Comparison of ENCODE assay signal across 8 cellular contexts in the genomic region with DNA sequence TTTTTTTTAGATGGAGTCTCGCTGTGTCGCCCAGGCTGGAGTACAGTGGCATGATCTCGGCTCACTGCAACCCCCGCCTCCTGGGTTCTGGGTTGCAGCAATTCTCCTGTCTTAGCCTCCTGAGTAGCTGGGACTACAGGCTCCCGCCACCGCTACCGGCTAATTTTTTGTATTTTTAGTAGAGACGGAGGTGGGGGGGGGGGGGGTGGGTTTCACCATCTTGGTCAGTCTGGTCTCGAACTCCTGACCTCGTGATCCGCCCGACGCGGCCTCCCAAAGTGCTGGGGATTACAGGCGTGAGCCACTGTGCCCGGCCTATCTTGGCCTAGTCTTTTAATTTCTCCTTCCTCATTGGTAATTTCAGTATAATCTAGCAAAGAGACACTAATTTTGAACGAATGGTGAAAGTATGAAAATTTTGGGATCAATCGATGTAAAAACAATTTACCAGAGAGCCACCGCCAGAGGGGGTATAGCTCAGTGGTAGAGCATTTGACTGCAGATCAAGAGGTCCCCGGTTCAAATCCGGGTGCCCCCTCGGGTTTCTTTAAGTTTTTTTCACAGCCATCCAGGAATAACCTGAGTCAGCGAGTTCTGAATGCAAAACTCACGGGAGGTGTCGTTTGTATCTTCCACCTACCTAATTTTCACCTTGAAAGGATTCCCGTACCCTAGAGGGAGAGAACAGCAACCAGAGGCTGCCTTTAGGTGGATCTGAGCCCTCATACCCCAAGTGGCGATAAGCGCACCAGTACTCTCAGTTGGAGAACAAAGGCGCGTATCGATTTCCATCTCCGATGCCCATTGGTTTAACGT. TPM values are rescaled to one million over a fixed set of nuclear protein-coding genes. Genes with fewer than 3 reads are reported as not detected.
DNase-seq lines count a peak whose midpoint lies in the region; ATAC-seq and TF ChIP-seq lines count a peak whose summit lies in the region.

No MANE protein-coding gene starts in this region.

- no peaks in the 10 kb centered on the region for H3K36me3 ChIP-seq in colonic mucosa

- H3K27me3 Mint-ChIP-seq in WTC11 (ENCODE audit: low read depth), result no peaks in the 10 kb centered on the region

- H3K4me1 ChIP-seq in colonic mucosa, result peaks cover 6% of the 10 kb centered on the region

- peaks cover 17% of the 10 kb centered on the region for H3K4me1 Mint-ChIP-seq in WTC11

- no peaks in the 10 kb centered on the region for H3K27me3 ChIP-seq in colonic mucosa

- ATAC-seq in WTC11 (peak; percentile 8), HG02973 (IDR thresholded peaks at IDR 0.05; ENCODE audit: unreplicated experiment) (no peak)

- peak overlapping the region; percentile 89 for H3K4me3 ChIP-seq in colonic mucosa

- in situ Hi-C loops in GM13976 (cut with MboI; ENCODE audit: low sequenced_read_pairs, unreplicated experiment), result no loop called here

- POLR2A ChIA-PET in WTC11 (lab: Charles Lee), result interaction anchor here (1.1 to 1.6 kb wide), 4 partner anchors 13 to 308 kb away, joined by 3 to 5 read pairs (median 4); a partner anchor contains a TSS

- CTCF ChIA-PET in WTC11 (lab: Charles Lee), result interaction anchor here (1.0 to 2.3 kb wide), 6 partner anchors 9 to 286 kb away, joined by 3 to 6 read pairs (median 3); a partner anchor contains a TSS

- peak overlapping the region; percentile 92 for H3K4me3 Mint-ChIP-seq in WTC11

- H3K27ac ChIP-seq in colonic mucosa, result peak overlapping the region; percentile 100

- intact Hi-C loops in colonic mucosa (cut with DNase I), result loop anchor here (5.0 kb wide), 1 partner anchor 60 kb away; no protein-coding TSS in a partner anchor

- DNase-seq in NCI-H2081 treated with DMSO at 0.1 percent for 48 hours (lab: John Stamatoyannopoulos, UW), result peak; percentile 80
- peak; percentile 65 for DNase-seq in WTC11 (ENCODE audit: low spot score)
- DNase-seq in colonic mucosa, result peak; percentile 70
- peak; percentile 58 to 69 for DNase-seq in lung microvascular endothelial cell (ENCODE audit: low read depth in 2 of 2)
- DNase-seq in stimulated activated CD8-positive, alpha-beta memory T cell treated with anti-CD3 and anti-CD28 coated beads, Interleukin-15, amount 100 ng/mL, for 24 hours (ENCODE audit: low read depth), result peak; percentile 38
- DNase-seq in GM13976 (ENCODE audit: low spot score), result no peak

- H3K36me3 Mint-ChIP-seq in WTC11, result no peaks in the 10 kb centered on the region

- TF ChIP-seq CTCF in GM12872 (IDR thresholded peaks at IDR 0.05; ENCODE audit: insufficient read depth, low read depth, low read length), result 0 out of 3 replicates have a peak, but pooled peaks have one; percentile 7
- no peak for TF ChIP-seq CTCF in WTC11 (IDR thresholded peaks at IDR 0.05)
- TF ChIP-seq CTCF in colonic mucosa (IDR thresholded peaks at IDR 0.05), result no peak
- TF ChIP-seq CTCF in GM13976 (IDR thresholded peaks at IDR 0.05; ENCODE audit: borderline replicate concordance, control extremely low read depth, extremely low read depth, insufficient read depth, missing control alignments), result no peak

- peak overlapping the region; percentile 88 for H3K27ac Mint-ChIP-seq in WTC11

- no peaks in the 10 kb centered on the region for H3K9me3 Mint-ChIP-seq in WTC11

- no peaks in the 10 kb centered on the region for H3K9me3 ChIP-seq in colonic mucosa

- H3K9ac ChIP-seq in colonic mucosa (ENCODE audit: low read depth in 2 of 2, low read length in 2 of 2), result peak overlapping the region in 1 of 2 donors; percentile 99

TF ChIP-seq in WTC11, 78 proteins besides CTCF, POLR2A, EP300 and RAD21:
- TF ChIP-seq SP1 (CRISPR knock-in tag; conservative IDR thresholded peaks at IDR 0.05) (0 out of 2 replicates have a peak, but pooled peaks have one; percentile 5), NR2C2 (CRISPR knock-in tag; IDR thresholded peaks at IDR 0.05) (no peak)
- TF ChIP-seq, protein P1, sequence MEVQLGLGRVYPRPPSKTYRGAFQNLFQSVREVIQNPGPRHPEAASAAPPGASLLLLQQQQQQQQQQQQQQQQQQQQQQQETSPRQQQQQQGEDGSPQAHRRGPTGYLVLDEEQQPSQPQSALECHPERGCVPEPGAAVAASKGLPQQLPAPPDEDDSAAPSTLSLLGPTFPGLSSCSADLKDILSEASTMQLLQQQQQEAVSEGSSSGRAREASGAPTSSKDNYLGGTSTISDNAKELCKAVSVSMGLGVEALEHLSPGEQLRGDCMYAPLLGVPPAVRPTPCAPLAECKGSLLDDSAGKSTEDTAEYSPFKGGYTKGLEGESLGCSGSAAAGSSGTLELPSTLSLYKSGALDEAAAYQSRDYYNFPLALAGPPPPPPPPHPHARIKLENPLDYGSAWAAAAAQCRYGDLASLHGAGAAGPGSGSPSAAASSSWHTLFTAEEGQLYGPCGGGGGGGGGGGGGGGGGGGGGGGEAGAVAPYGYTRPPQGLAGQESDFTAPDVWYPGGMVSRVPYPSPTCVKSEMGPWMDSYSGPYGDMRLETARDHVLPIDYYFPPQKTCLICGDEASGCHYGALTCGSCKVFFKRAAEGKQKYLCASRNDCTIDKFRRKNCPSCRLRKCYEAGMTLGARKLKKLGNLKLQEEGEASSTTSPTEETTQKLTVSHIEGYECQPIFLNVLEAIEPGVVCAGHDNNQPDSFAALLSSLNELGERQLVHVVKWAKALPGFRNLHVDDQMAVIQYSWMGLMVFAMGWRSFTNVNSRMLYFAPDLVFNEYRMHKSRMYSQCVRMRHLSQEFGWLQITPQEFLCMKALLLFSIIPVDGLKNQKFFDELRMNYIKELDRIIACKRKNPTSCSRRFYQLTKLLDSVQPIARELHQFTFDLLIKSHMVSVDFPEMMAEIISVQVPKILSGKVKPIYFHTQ (CRISPR knock-in tag; IDR thresholded peaks at IDR 0.05), result 0 out of 2 replicates have a peak, but pooled peaks have one; percentile 22

RNA-seq across cellular contexts. Expression of a gene that starts 2.5 kb away (rescaled TPM):
- total RNA-seq in WTC11 (2021) (126 to 139 TPM (median 128 TPM) in 3 replicates), colonic mucosa (100 to 1,000 TPM; 297 to 330 TPM), lung microvascular endothelial cell (50.8 and 60.4 TPM in 2 replicates)

RNA-seq across cellular contexts. Expression of a gene that starts 13.9 kb away (rescaled TPM):
- total RNA-seq in WTC11 (2021), result 1,832 to 2,028 TPM (median 1,945 TPM) in 3 replicates
- 100 to 1,000 TPM; 845 to 956 TPM for total RNA-seq in colonic mucosa
- 1,108 and 1,906 TPM in 2 replicates for total RNA-seq in lung microvascular endothelial cell

RNA-seq across cellular contexts. Expression of a gene that starts 42.3 kb away (rescaled TPM):
- total RNA-seq in WTC11 (2021), result 16.1 to 17.3 TPM (median 17.1 TPM) in 3 replicates
- 10 to 100 TPM; 18.7 TPM for total RNA-seq in colonic mucosa
- total RNA-seq in lung microvascular endothelial cell, result 6.1 and 7.5 TPM in 2 replicates
